In the genomic region with DNA sequence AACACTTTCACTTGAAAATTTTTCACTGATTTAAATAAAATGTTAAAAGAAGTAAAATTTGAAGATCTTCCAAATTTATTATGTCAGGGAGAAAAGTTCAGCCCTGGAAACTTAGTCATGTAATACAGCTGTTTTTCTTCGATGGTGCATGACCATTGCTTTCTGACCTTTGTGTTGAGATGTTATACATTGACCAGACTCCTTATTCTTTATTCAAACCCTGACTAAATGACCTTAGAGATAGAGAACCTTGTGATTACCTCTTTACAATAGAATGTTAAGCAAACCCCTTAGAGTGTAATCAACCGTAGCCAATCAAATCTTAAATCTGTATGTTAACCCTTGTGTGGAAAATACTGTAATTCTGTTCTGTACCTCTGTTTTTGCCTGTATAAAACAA, we compare ENCODE assay signal across 29 cellular contexts. TPM values are rescaled to one million over a fixed set of nuclear protein-coding genes. Genes with fewer than 3 reads are reported as not detected.
DNase-seq lines count a peak whose midpoint lies in the region; ATAC-seq, FAIRE-seq and TF ChIP-seq lines count a peak whose summit lies in the region.
"Had no signal": no experiment of that assay in that cellular context is flagged by ENCODE, and none has a peak within 500 bp of the region (broad histone marks: within the 10 kb centered on the region; RNA-seq: fewer than 3 reads in every experiment).

No MANE protein-coding gene starts in this region.

- in situ Hi-C loops in HepG2 (cut with HindIII; ENCODE audit: extremely low pct_ligation_motif_present, low pct_unique_long_range_greater_than_20kb) = no loop called here

- H3K4me3 Mint-ChIP-seq in stimulated activated memory B cell treated with anti-CD40 and anti-IgM and Interleukin-4, amounts not matched to agents 10 μg/mL and 1 μg/mL and 100 μg/mL, for 72 hours = no peak overlapping the region
- H3K4me3 Mint-ChIP-seq: CD14-positive monocyte; CD8-positive, alpha-beta memory T cell had no signal

- no peaks in the 10 kb centered on the region for H3K36me3 Mint-ChIP-seq in stimulated activated memory B cell treated with anti-CD40 and anti-IgM and Interleukin-4, amounts not matched to agents 10 μg/mL and 1 μg/mL and 100 μg/mL, for 72 hours
- H3K36me3 Mint-ChIP-seq: CD14-positive monocyte; CD8-positive, alpha-beta memory T cell had no signal

- H3K27ac ChIP-seq in liver (ENCODE audit: low read depth in 1 of 2, low read length in 2 of 2) = no peak overlapping the region
- no peak overlapping the region for H3K27ac ChIP-seq in HepG2 (ENCODE audit: extremely low read length, insufficient read depth, low read length)
- peak overlapping the region in 1 of 2 donors; percentile 58 for H3K27ac ChIP-seq in kidney (ENCODE audit: low read depth in 2 of 2, low read length in 2 of 2)
- H3K27ac ChIP-seq in mesendoderm (ENCODE audit: low read depth, low read length) = no peak overlapping the region
- H3K27ac ChIP-seq: 22Rv1, SJCRH30 had no signal

- no peaks in the 10 kb centered on the region for H4K20me1 ChIP-seq in HepG2 (ENCODE audit: insufficient read depth, low read length)

- peak overlapping the region; percentile 57 for H2BK15ac ChIP-seq in mesendoderm (replicated peaks; ENCODE audit: low read depth)

- no peaks in the 10 kb centered on the region for H3K4me1 Mint-ChIP-seq in stimulated activated memory B cell treated with anti-CD40 and anti-IgM and Interleukin-4, amounts not matched to agents 10 μg/mL and 1 μg/mL and 100 μg/mL, for 72 hours
- H3K4me1 Mint-ChIP-seq: CD14-positive monocyte; CD8-positive, alpha-beta memory T cell had no signal

- H3K79me2 ChIP-seq in HepG2 (ENCODE audit: insufficient read depth, low read length) = no peaks in the 10 kb centered on the region
- H3K79me2 ChIP-seq in mesendoderm (ENCODE audit: control insufficient read depth, insufficient read depth, low read length) = no peaks in the 10 kb centered on the region

- H3K4me1 ChIP-seq in liver (ENCODE audit: control insufficient read depth in 4 of 4, insufficient read depth in 4 of 4, low read length in 3 of 4) (no peaks in the 10 kb centered on the region), HepG2 (ENCODE audit: insufficient read depth, low read length) (no peaks in the 10 kb centered on the region), kidney (ENCODE audit: control insufficient read depth in 1 of 2, insufficient read depth in 1 of 2, low read depth in 1 of 2, low read length in 2 of 2) (peaks cover 0 to 8% of the 10 kb centered on the region in 2 donors), mesendoderm (ENCODE audit: control insufficient read depth, low read depth, low read length) (no peaks in the 10 kb centered on the region)
- H3K4me1 ChIP-seq: BE2C, SJCRH30 had no signal

- POLR2A ChIA-PET in HepG2 (lab: Yijun Ruan, JAX) = no interaction called here

- H3K4me3 ChIP-seq in liver (ENCODE audit: low read depth in 1 of 3, low read length in 3 of 3) (no peak overlapping the region), HepG2 (replicated peaks in 1 of 3; ENCODE audit: insufficient read depth in 1 of 3, low read depth in 2 of 3, low read length in 3 of 3) (no peak overlapping the region), kidney (ENCODE audit: low read length in 2 of 2) (no peak overlapping the region), mesendoderm (ENCODE audit: low read length) (no peak overlapping the region)
- H3K4me3 ChIP-seq: MG63, SJCRH30 had no signal

- no peak for TF ChIP-seq POLR2A in HepG2 (IDR thresholded peaks at IDR 0.05; ENCODE audit: insufficient read depth in 1 of 2, low read depth in 2 of 2, low read length in 2 of 2)

- no peak for TF ChIP-seq RAD21 in liver (IDR thresholded peaks at IDR 0.05)
- TF ChIP-seq RAD21 in HepG2 (CRISPR knock-in tag; IDR thresholded peaks at IDR 0.05) = no peak

- H3K27me3 Mint-ChIP-seq in stimulated activated memory B cell treated with anti-CD40 and anti-IgM and Interleukin-4, amounts not matched to agents 10 μg/mL and 1 μg/mL and 100 μg/mL, for 72 hours = no peaks in the 10 kb centered on the region

- no peak overlapping the region for H3K18ac ChIP-seq in mesendoderm (ENCODE audit: low read length)

- no peak overlapping the region for H2BK5ac ChIP-seq in mesendoderm (ENCODE audit: low read length)

- H3K79me1 ChIP-seq in mesendoderm (ENCODE audit: low read length) = no peaks in the 10 kb centered on the region

- no peak overlapping the region for H4K8ac ChIP-seq in mesendoderm (ENCODE audit: low read depth, low read length)

- no peak overlapping the region for H2BK120ac ChIP-seq in mesendoderm (ENCODE audit: low read depth, low read length)

- FAIRE-seq in HepG2 (lab: Jason Lieb, UNC) = no peak
- peak; percentile 90 for FAIRE-seq in kidney (lab: Jason Lieb, UNC)
- FAIRE-seq: GM12891, GM19239 had no signal

- CTCF ChIA-PET in HepG2 (lab: Yijun Ruan, JAX; ENCODE audit: low intra/inter-chr PET ratio, low total read pairs) = no interaction called here

- H3K23ac ChIP-seq in mesendoderm (ENCODE audit: low read length) = no peak overlapping the region

- H3K36me3 ChIP-seq in liver (ENCODE audit: control insufficient read depth in 4 of 4, insufficient read depth in 3 of 4, low read depth in 1 of 4, low read length in 3 of 4) (no peaks in the 10 kb centered on the region), HepG2 (replicated peaks in 1 of 2; ENCODE audit: control insufficient read depth in 1 of 2, insufficient read depth in 2 of 2, low read length in 2 of 2) (no peaks in the 10 kb centered on the region), kidney (ENCODE audit: control insufficient read depth in 1 of 2, insufficient read depth in 2 of 2, low read length in 2 of 2) (no peaks in the 10 kb centered on the region), mesendoderm (ENCODE audit: control insufficient read depth, insufficient read depth, low read length) (no peaks in the 10 kb centered on the region)
- H3K36me3 ChIP-seq: BE2C, MG63, SJCRH30 had no signal

- peaks cover 14% of the 10 kb centered on the region for H3K9me3 Mint-ChIP-seq in stimulated activated memory B cell treated with anti-CD40 and anti-IgM and Interleukin-4, amounts not matched to agents 10 μg/mL and 1 μg/mL and 100 μg/mL, for 72 hours

- H3K4me2 ChIP-seq in HepG2 (ENCODE audit: low read depth, low read length) = no peak overlapping the region
- H3K4me2 ChIP-seq in mesendoderm (ENCODE audit: low read length) = no peak overlapping the region

- DNase-seq in HepG2 (ENCODE audit: low spot score) = no peak
- DNase-seq in kidney = no peak
- no peak for DNase-seq in mesendoderm
- DNase-seq in NCI-H1930 (lab: John Stamatoyannopoulos, UW) = no peak
- DNase-seq in NCI-H2196 (lab: John Stamatoyannopoulos, UW; ENCODE audit: unreplicated experiment) = no peak
- DNase-seq: BE2C; Calu3; CD8-positive, alpha-beta memory T cell; GF-D8; IMR-90; KG1; MG63; NCI-H1417; NCI-H2081 treated with DMSO at 0.1 percent for 48 hours; NCI-H446; NCI-H524 treated with DMSO at 0.1 percent for 48 hours; NCI-H774; SJCRH30 had no signal

- H3K4ac ChIP-seq in mesendoderm (ENCODE audit: low read depth, low read length) = no peak overlapping the region

- no peak overlapping the region for H2AFZ ChIP-seq in HepG2 (ENCODE audit: low read length)

- ATAC-seq in HepG2 (no peak), GM19023 (IDR thresholded peaks at IDR 0.05; ENCODE audit: unreplicated experiment) (no peak)
- no peak for ATAC-seq in stimulated activated memory B cell treated with anti-CD40 and anti-IgM and Interleukin-4, amounts not matched to agents 10 μg/mL and 1 μg/mL and 100 μg/mL, for 72 hours
- ATAC-seq: HCT116 had no signal

- H3K9me3 ChIP-seq in liver (ENCODE audit: control insufficient read depth in 4 of 4, low read length in 3 of 4) = no peaks in the 10 kb centered on the region
- peaks cover 6% of the 10 kb centered on the region; the same call in 1 of the 2 replicates for H3K9me3 ChIP-seq in HepG2 (ENCODE audit: low read length)
- H3K9me3 ChIP-seq in kidney (ENCODE audit: control insufficient read depth in 1 of 2, low read length in 2 of 2) = peaks cover 0 to 5% of the 10 kb centered on the region in 2 donors
- H3K9me3 ChIP-seq: BE2C, MG63, SJCRH30 had no signal

- no peaks in the 10 kb centered on the region for H3K27me3 ChIP-seq in liver (ENCODE audit: control insufficient read depth in 4 of 4, insufficient read depth in 4 of 4, low read length in 3 of 4)
- H3K27me3 ChIP-seq in HepG2 (ENCODE audit: control insufficient read depth in 1 of 2, insufficient read depth in 2 of 2, low read length in 2 of 2) = no peaks in the 10 kb centered on the region
- H3K27me3 ChIP-seq in mesendoderm (ENCODE audit: insufficient read depth, low read length, poor library complexity) = no peaks in the 10 kb centered on the region
- H3K27me3 ChIP-seq: MG63, SJCRH30 had no signal

- TF ChIP-seq CTCF in liver (IDR thresholded peaks at IDR 0.05; ENCODE audit: low read depth, low read length, missing input control) (no peak), HepG2 (CRISPR knock-in tag; IDR thresholded peaks at IDR 0.05) (no peak), kidney (IDR thresholded peaks at IDR 0.05; ENCODE audit: borderline replicate concordance, extremely low read depth, insufficient read depth) (no peak)

- H3K56ac ChIP-seq in mesendoderm (ENCODE audit: low read length) = no peak overlapping the region

- H3K9ac ChIP-seq in liver (ENCODE audit: low read depth in 1 of 2, low read length in 2 of 2) = no peak overlapping the region
- H3K9ac ChIP-seq in HepG2 (ENCODE audit: insufficient read depth, low read depth, low read length) = no peak overlapping the region
- H3K9ac ChIP-seq in kidney (ENCODE audit: low read length in 2 of 2) = no peak overlapping the region
- H3K9ac ChIP-seq in mesendoderm (ENCODE audit: low read length) = no peak overlapping the region

- no peak overlapping the region for H4K5ac ChIP-seq in mesendoderm (ENCODE audit: low read length)

- TF ChIP-seq EP300 in HepG2 (IDR thresholded peaks at IDR 0.05; ENCODE audit: low read depth in 2 of 2, low read length in 2 of 2) = no peak
- no peak for TF ChIP-seq EP300 in HepG2 (CRISPR knock-in tag; IDR thresholded peaks at IDR 0.05; ENCODE audit: borderline replicate concordance)

- intact Hi-C loops in HepG2 (cut with micrococcal nuclease; ENCODE audit: unreplicated experiment) = no loop called here
- intact Hi-C loops in kidney (cut with DNase I) = no loop called here

- no peak overlapping the region for H2AK5ac ChIP-seq in mesendoderm (ENCODE audit: low read length)

- no peak overlapping the region for H3K27ac Mint-ChIP-seq in stimulated activated memory B cell treated with anti-CD40 and anti-IgM and Interleukin-4, amounts not matched to agents 10 μg/mL and 1 μg/mL and 100 μg/mL, for 72 hours
- H3K27ac Mint-ChIP-seq: CD14-positive monocyte; CD8-positive, alpha-beta memory T cell had no signal

- no TSS peak for BruUV-seq in HepG2 (replicated peaks; lab: Mats Ljungman, UMichigan)

- 42% methylated on average over 2 of the region's 2 CpGs for WGBS in liver
- 4% methylated on average over 2 of the region's 2 CpGs for WGBS in HepG2 (ENCODE audit: low lambda C conversion rate)
- no CpG with 5 or more reads among the region's 2 CpGs for WGBS in mesendoderm (ENCODE audit: extremely low coverage, insufficient coverage, low lambda C conversion rate)

RNA-seq across cellular contexts. Expression of gene PLCZ1, which starts 34.5 kb away (rescaled TPM):
- not detected for total RNA-seq in liver
- under 1 TPM in 1 of 2 donors, not detected in 1; 0.42 TPM for polyA plus RNA-seq in liver
- not detected in 2 replicates for total RNA-seq in HepG2 (2016; rRNA removed; fragmentation: Illumina TruSeq; extraction: Trizol)
- not detected in 2 replicates for total RNA-seq in HepG2 (2016; cell fraction: cytosol; rRNA removed; fragmentation: Illumina TruSeq; extraction: Trizol; ENCODE audit: low read depth)
- not detected in 2 replicates for total RNA-seq in HepG2 (2016; cell fraction: insoluble cytoplasmic fraction; rRNA removed; fragmentation: Illumina TruSeq; extraction: Trizol)
- not detected in 2 replicates for total RNA-seq in HepG2 (2016; cell fraction: membrane; rRNA removed; fragmentation: Illumina TruSeq; extraction: Trizol)
- total RNA-seq in HepG2 (2016; cell fraction: nucleus; rRNA removed; fragmentation: Illumina TruSeq; extraction: Trizol) = not detected in 2 replicates
- not detected in 2 replicates for polyA plus RNA-seq in HepG2 (2011; rRNA removed)
- not detected in 2 replicates for polyA plus RNA-seq in HepG2 (2011; cell fraction: cytosol; rRNA removed)
- polyA plus RNA-seq in HepG2 (2011; cell fraction: nucleus; rRNA removed) = not detected in 2 replicates
- not detected in 2 replicates for polyA plus RNA-seq in HepG2 (2012)
- polyA plus RNA-seq in HepG2 (2016; cell fraction: cytosol; fragmentation: Illumina TruSeq; extraction: Trizol; ENCODE audit: low read depth) = not detected in 2 replicates
- polyA plus RNA-seq in HepG2 (2016; cell fraction: insoluble cytoplasmic fraction; fragmentation: Illumina TruSeq; extraction: Trizol; ENCODE audit: low read depth) = not detected in 2 replicates
- not detected in 2 replicates for polyA plus RNA-seq in HepG2 (2016; cell fraction: membrane; fragmentation: Illumina TruSeq; extraction: Trizol; ENCODE audit: low read depth)
- polyA plus RNA-seq in HepG2 (2016; cell fraction: nucleus; fragmentation: Illumina TruSeq; extraction: Trizol; ENCODE audit: insufficient read depth, low read depth) = not detected in 2 replicates
- not detected in 2 replicates for polyA minus RNA-seq in HepG2 (2011; rRNA and poly(A)+ RNA removed; ENCODE audit: low replicate concordance)
- not detected in 2 replicates for polyA minus RNA-seq in HepG2 (2011; cell fraction: cytosol; rRNA and poly(A)+ RNA removed)
- polyA minus RNA-seq in HepG2 (2011; cell fraction: nucleus; rRNA and poly(A)+ RNA removed) = not detected in 2 replicates
- total RNA-seq in kidney = not detected
- not detected for polyA plus RNA-seq in kidney (ENCODE audit: insufficient read depth, low read depth, low replicate concordance)
- polyA plus RNA-seq in mesendoderm (2013, experiment 1 of 2) = not detected
- not detected for polyA plus RNA-seq in mesendoderm (2013, experiment 2 of 2)
- total RNA-seq: Calu3; CD8-positive, alpha-beta memory T cell; H4; IMR-90; Right ventricle myocardium inferior; RPMI7951; SJCRH30 had no signal
- polyA plus RNA-seq: CD14-positive monocyte; CD8-positive, alpha-beta memory T cell; IMR-90 had no signal

RNA-seq across cellular contexts. Expression of gene CAPZA3, which starts 34.6 kb away (rescaled TPM):
- total RNA-seq in liver = under 1 TPM; 0.33 to 0.75 TPM
- polyA plus RNA-seq in liver = not detected
- total RNA-seq in HepG2 (2016; rRNA removed; fragmentation: Illumina TruSeq; extraction: Trizol) = not detected in 2 replicates
- total RNA-seq in HepG2 (2016; cell fraction: cytosol; rRNA removed; fragmentation: Illumina TruSeq; extraction: Trizol; ENCODE audit: low read depth) = not detected in 2 replicates
- not detected in 2 replicates for total RNA-seq in HepG2 (2016; cell fraction: insoluble cytoplasmic fraction; rRNA removed; fragmentation: Illumina TruSeq; extraction: Trizol)
- total RNA-seq in HepG2 (2016; cell fraction: membrane; rRNA removed; fragmentation: Illumina TruSeq; extraction: Trizol) = not detected in 2 replicates
- not detected in 2 replicates for total RNA-seq in HepG2 (2016; cell fraction: nucleus; rRNA removed; fragmentation: Illumina TruSeq; extraction: Trizol)
- not detected in 2 replicates for polyA plus RNA-seq in HepG2 (2011; rRNA removed)
- not detected in 2 replicates for polyA plus RNA-seq in HepG2 (2011; cell fraction: cytosol; rRNA removed)
- polyA plus RNA-seq in HepG2 (2011; cell fraction: nucleus; rRNA removed) = not detected in 2 replicates
- not detected in 2 replicates for polyA plus RNA-seq in HepG2 (2012)
- polyA plus RNA-seq in HepG2 (2016; cell fraction: cytosol; fragmentation: Illumina TruSeq; extraction: Trizol; ENCODE audit: low read depth) = not detected in 2 replicates
- polyA plus RNA-seq in HepG2 (2016; cell fraction: insoluble cytoplasmic fraction; fragmentation: Illumina TruSeq; extraction: Trizol; ENCODE audit: low read depth) = not detected in 2 replicates
- not detected in 2 replicates for polyA plus RNA-seq in HepG2 (2016; cell fraction: membrane; fragmentation: Illumina TruSeq; extraction: Trizol; ENCODE audit: low read depth)
- not detected in 2 replicates for polyA plus RNA-seq in HepG2 (2016; cell fraction: nucleus; fragmentation: Illumina TruSeq; extraction: Trizol; ENCODE audit: insufficient read depth, low read depth)
- polyA minus RNA-seq in HepG2 (2011; rRNA and poly(A)+ RNA removed; ENCODE audit: low replicate concordance) = not detected in 2 replicates
- polyA minus RNA-seq in HepG2 (2011; cell fraction: cytosol; rRNA and poly(A)+ RNA removed) = not detected in 2 replicates
- not detected in 2 replicates for polyA minus RNA-seq in HepG2 (2011; cell fraction: nucleus; rRNA and poly(A)+ RNA removed)
- total RNA-seq in kidney = not detected
- 0.88 TPM for polyA plus RNA-seq in kidney (ENCODE audit: insufficient read depth, low read depth, low replicate concordance)
- polyA plus RNA-seq in mesendoderm (2013, experiment 1 of 2) = not detected
- polyA plus RNA-seq in mesendoderm (2013, experiment 2 of 2) = not detected
- total RNA-seq: CD8-positive, alpha-beta memory T cell; H4; IMR-90; Right ventricle myocardium inferior; RPMI7951; SJCRH30 had no signal
- polyA plus RNA-seq: CD14-positive monocyte; CD8-positive, alpha-beta memory T cell; IMR-90 had no signal
